In genomic region chr3:107220538-107220937, GRCh38 we compare ENCODE assay signal across 18 cellular contexts.
"Had no signal": no experiment of that assay in that cellular context is flagged by ENCODE, and none has a peak within 500 bp of the region (broad histone marks: within the 10 kb centered on the region; RNA-seq: fewer than 3 reads in every experiment).

No MANE protein-coding gene starts in this region.

- ATAC-seq: activated naive CD4-positive, alpha-beta T cell treated with anti-CD3 and anti-CD28 coated beads, Interleukin-2, amount 50 U/mL, for 72 hours; gastroesophageal sphincter had no signal

- H3K27me3 ChIP-seq: adrenal gland, dorsolateral prefrontal cortex, gastroesophageal sphincter, thyroid gland had no signal

- H3K4me1 Mint-ChIP-seq: endodermal cell had no signal

- H3K4me1 ChIP-seq: gastroesophageal sphincter, thyroid gland had no signal

- H3K36me3 ChIP-seq: adrenal gland, gastroesophageal sphincter, thyroid gland had no signal

- H3K27ac ChIP-seq: adrenal gland, epithelial cell of prostate, gastroesophageal sphincter, thyroid gland, VCaP had no signal

- H3K36me3 Mint-ChIP-seq: activated naive CD4-positive, alpha-beta T cell treated with anti-CD3 and anti-CD28 coated beads, Interleukin-2, amount 50 U/mL, for 72 hours had no signal

- H3K9me3 ChIP-seq: adrenal gland, gastroesophageal sphincter, thyroid gland had no signal

- H3K4me3 ChIP-seq: adrenal gland, dorsolateral prefrontal cortex, gastroesophageal sphincter, thyroid gland had no signal

- DNase-seq: activated CD4-positive, alpha-beta T cell treated with anti-CD3 and anti-CD28 coated beads, Interleukin-2, amount 50 U/mL, for 4 hours; activated CD4-positive, CD25-positive, alpha-beta regulatory T cell treated with anti-CD3 and anti-CD28 coated beads, Interleukin-2, amount 50 U/mL, for 72 hours; activated gamma-delta T cell treated with Interleukin-2 at 50 U/mL for 16 hours; adrenal gland; dorsolateral prefrontal cortex; endodermal cell; mesendoderm; nephron progenitor cell; nucleus accumbens; posterior cingulate gyrus; stimulated activated CD4-positive, alpha-beta T cell treated with anti-CD3 and anti-CD28 coated beads, Interleukin-2, amount 100 ng/mL, for 24 hours; stimulated activated naive CD4-positive, alpha-beta T cell treated with Interleukin-2 at 50 U/mL for 16 hours; T-helper 2 cell; thyroid gland had no signal

- H3K9me3 Mint-ChIP-seq: activated naive CD4-positive, alpha-beta T cell treated with anti-CD3 and anti-CD28 coated beads, Interleukin-2, amount 50 U/mL, for 72 hours; endodermal cell; nephron progenitor cell had no signal

- H3K4me3 Mint-ChIP-seq: endodermal cell, nephron progenitor cell had no signal

- H3K27ac Mint-ChIP-seq: activated naive CD4-positive, alpha-beta T cell treated with anti-CD3 and anti-CD28 coated beads, Interleukin-2, amount 50 U/mL, for 72 hours; endodermal cell; nephron progenitor cell had no signal
